Comparison of ENCODE assay signal across 14 cellular contexts in the genomic region with DNA sequence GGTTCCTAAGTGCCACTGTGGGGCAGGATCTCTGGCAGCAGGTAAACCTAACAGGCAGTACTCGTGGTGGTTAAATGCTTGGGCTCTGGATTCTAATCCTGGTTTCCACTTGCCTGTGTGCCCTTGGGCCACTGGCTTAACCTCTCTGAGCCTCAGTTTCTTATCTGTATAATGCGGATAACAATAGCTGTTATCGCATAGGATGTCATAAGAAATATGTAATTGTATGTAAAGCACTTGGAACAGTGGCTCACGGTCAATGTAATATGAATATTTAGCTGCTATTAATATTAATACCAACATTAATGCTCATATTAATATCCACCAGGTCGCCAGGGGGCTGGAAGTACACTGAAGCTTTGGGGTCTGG. TPM values are rescaled to one million over a fixed set of nuclear protein-coding genes. Genes with fewer than 3 reads are reported as not detected.
DNase-seq lines count a peak whose midpoint lies in the region; ATAC-seq and TF ChIP-seq lines count a peak whose summit lies in the region.
"Had no signal": no experiment of that assay in that cellular context is flagged by ENCODE, and none has a peak within 500 bp of the region (broad histone marks: within the 10 kb centered on the region; RNA-seq: fewer than 3 reads in every experiment).

No MANE protein-coding gene starts in this region.

- H3K27ac ChIP-seq in cingulate gyrus (ENCODE audit: low read depth, low read length) (peak overlapping the region; percentile 72), layer of hippocampus (ENCODE audit: low read depth, low read length) (peak overlapping the region; percentile 57)
- H3K27ac ChIP-seq: 22Rv1, C4-2B had no signal

- H3K36me3 Mint-ChIP-seq in type B pancreatic cell = no peaks in the 10 kb centered on the region

- peak; percentile 8 for TF ChIP-seq CTCF in type B pancreatic cell (conservative IDR thresholded peaks at IDR 0.05)

- no peak overlapping the region for H3K4me3 Mint-ChIP-seq in type B pancreatic cell

- CTCF ChIA-PET in HEK293T (lab: Yijun Ruan, JAX) = no interaction called here

- peaks cover 7% of the 10 kb centered on the region for H3K4me1 Mint-ChIP-seq in type B pancreatic cell (ENCODE audit: unreplicated experiment)

- no peak overlapping the region for H3K27ac Mint-ChIP-seq in type B pancreatic cell

- H3K27me3 ChIP-seq in layer of hippocampus (ENCODE audit: control insufficient read depth, insufficient read depth, low read length) = no peaks in the 10 kb centered on the region

- POLR2A ChIA-PET in HEK293T (lab: Yijun Ruan, JAX) = no interaction called here

- no peak for ATAC-seq in HG03432 (IDR thresholded peaks at IDR 0.05; ENCODE audit: unreplicated experiment)

- no peaks in the 10 kb centered on the region for H3K9me3 Mint-ChIP-seq in type B pancreatic cell

- peaks cover 9% of the 10 kb centered on the region for H3K27me3 Mint-ChIP-seq in type B pancreatic cell

- DNase-seq in NCI-H345 treated with DMSO at 0.1 percent for 48 hours (lab: John Stamatoyannopoulos, UW; ENCODE audit: unreplicated experiment) (peak; percentile 28), NCI-H345 (lab: John Stamatoyannopoulos, UW) (no peak), type B pancreatic cell (ENCODE audit: extremely low spot score, unreplicated experiment) (no peak), HEK293T (ENCODE audit: extremely low spot score) (no peak), GM19238 (ENCODE audit: insufficient read length, low spot score) (no peak)
- DNase-seq: IMR-90, SIG-M5 had no signal

TF ChIP-seq in HEK293T, 16 proteins besides CTCF, POLR2A, EP300 and RAD21:
- no peak for TF ChIP-seq SUZ12 (IDR thresholded peaks at IDR 0.05)
- TF ChIP-seq, protein P1, sequence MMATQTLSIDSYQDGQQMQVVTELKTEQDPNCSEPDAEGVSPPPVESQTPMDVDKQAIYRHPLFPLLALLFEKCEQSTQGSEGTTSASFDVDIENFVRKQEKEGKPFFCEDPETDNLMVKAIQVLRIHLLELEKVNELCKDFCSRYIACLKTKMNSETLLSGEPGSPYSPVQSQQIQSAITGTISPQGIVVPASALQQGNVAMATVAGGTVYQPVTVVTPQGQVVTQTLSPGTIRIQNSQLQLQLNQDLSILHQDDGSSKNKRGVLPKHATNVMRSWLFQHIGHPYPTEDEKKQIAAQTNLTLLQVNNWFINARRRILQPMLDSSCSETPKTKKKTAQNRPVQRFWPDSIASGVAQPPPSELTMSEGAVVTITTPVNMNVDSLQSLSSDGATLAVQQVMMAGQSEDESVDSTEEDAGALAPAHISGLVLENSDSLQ (IDR thresholded peaks at IDR 0.05) = no peak

RNA-seq across cellular contexts. Expression of gene FOXN4, which starts 16.8 kb away (rescaled TPM):
- total RNA-seq in type B pancreatic cell (ENCODE audit: low replicate concordance) = 2.0 and 2.6 TPM in 2 replicates
- total RNA-seq: IMR-90, LHCN-M2, RPMI7951 had no signal

RNA-seq across cellular contexts. Expression of gene MYO1H, which starts 55.4 kb away (rescaled TPM):
- 0.72 and 0.79 TPM in 2 replicates for total RNA-seq in type B pancreatic cell (ENCODE audit: low replicate concordance)
- total RNA-seq: IMR-90, LHCN-M2, RPMI7951 had no signal
